Comparison of ENCODE assay signal across 2 cellular contexts in genomic region chr12:113224955-113225354, GRCh38.
TF ChIP-seq lines count a peak whose summit lies in the region.

No MANE protein-coding gene starts in this region.

TF ChIP-seq in HepG2, 621 proteins besides CTCF, POLR2A, EP300 and RAD21:
- TF ChIP-seq ZNF121 (CRISPR knock-in tag; IDR thresholded peaks at IDR 0.05) (peak; percentile 42; the same call in 1 of the 2 replicates), ZFX (CRISPR knock-in tag; IDR thresholded peaks at IDR 0.05; ENCODE audit: low read depth) (no peak)
TF ChIP-seq in HepG2: peak in this region for 1.

TF ChIP-seq in GM23338, 12 proteins besides CTCF, POLR2A, EP300 and RAD21:
- TF ChIP-seq ZNF114 (CRISPR knock-in tag; IDR thresholded peaks at IDR 0.05) (no peak), EZH2phosphoT487 (IDR thresholded peaks at IDR 0.05; ENCODE audit: unreplicated experiment) (no peak), ETS1 (IDR thresholded peaks at IDR 0.05) (no peak), JUNB (IDR thresholded peaks at IDR 0.05; ENCODE audit: unreplicated experiment) (no peak), CREB1 (CRISPR knock-in tag; IDR thresholded peaks at IDR 0.05; ENCODE audit: low read depth) (no peak), EZH2 (IDR thresholded peaks at IDR 0.05; ENCODE audit: low read depth, unreplicated experiment) (no peak), POLR2AphosphoS5 (IDR thresholded peaks at IDR 0.05; ENCODE audit: low read depth) (no peak), STAT1 (IDR thresholded peaks at IDR 0.05; ENCODE audit: unreplicated experiment) (no peak), ZNF331 (CRISPR knock-in tag; IDR thresholded peaks at IDR 0.05; ENCODE audit: low read depth) (no peak), NANOG (IDR thresholded peaks at IDR 0.05; ENCODE audit: borderline replicate concordance) (no peak)
- TF ChIP-seq, protein P1, sequence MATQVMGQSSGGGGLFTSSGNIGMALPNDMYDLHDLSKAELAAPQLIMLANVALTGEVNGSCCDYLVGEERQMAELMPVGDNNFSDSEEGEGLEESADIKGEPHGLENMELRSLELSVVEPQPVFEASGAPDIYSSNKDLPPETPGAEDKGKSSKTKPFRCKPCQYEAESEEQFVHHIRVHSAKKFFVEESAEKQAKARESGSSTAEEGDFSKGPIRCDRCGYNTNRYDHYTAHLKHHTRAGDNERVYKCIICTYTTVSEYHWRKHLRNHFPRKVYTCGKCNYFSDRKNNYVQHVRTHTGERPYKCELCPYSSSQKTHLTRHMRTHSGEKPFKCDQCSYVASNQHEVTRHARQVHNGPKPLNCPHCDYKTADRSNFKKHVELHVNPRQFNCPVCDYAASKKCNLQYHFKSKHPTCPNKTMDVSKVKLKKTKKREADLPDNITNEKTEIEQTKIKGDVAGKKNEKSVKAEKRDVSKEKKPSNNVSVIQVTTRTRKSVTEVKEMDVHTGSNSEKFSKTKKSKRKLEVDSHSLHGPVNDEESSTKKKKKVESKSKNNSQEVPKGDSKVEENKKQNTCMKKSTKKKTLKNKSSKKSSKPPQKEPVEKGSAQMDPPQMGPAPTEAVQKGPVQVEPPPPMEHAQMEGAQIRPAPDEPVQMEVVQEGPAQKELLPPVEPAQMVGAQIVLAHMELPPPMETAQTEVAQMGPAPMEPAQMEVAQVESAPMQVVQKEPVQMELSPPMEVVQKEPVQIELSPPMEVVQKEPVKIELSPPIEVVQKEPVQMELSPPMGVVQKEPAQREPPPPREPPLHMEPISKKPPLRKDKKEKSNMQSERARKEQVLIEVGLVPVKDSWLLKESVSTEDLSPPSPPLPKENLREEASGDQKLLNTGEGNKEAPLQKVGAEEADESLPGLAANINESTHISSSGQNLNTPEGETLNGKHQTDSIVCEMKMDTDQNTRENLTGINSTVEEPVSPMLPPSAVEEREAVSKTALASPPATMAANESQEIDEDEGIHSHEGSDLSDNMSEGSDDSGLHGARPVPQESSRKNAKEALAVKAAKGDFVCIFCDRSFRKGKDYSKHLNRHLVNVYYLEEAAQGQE (IDR thresholded peaks at IDR 0.05; ENCODE audit: unreplicated experiment) = no peak
- TF ChIP-seq, protein P2, sequence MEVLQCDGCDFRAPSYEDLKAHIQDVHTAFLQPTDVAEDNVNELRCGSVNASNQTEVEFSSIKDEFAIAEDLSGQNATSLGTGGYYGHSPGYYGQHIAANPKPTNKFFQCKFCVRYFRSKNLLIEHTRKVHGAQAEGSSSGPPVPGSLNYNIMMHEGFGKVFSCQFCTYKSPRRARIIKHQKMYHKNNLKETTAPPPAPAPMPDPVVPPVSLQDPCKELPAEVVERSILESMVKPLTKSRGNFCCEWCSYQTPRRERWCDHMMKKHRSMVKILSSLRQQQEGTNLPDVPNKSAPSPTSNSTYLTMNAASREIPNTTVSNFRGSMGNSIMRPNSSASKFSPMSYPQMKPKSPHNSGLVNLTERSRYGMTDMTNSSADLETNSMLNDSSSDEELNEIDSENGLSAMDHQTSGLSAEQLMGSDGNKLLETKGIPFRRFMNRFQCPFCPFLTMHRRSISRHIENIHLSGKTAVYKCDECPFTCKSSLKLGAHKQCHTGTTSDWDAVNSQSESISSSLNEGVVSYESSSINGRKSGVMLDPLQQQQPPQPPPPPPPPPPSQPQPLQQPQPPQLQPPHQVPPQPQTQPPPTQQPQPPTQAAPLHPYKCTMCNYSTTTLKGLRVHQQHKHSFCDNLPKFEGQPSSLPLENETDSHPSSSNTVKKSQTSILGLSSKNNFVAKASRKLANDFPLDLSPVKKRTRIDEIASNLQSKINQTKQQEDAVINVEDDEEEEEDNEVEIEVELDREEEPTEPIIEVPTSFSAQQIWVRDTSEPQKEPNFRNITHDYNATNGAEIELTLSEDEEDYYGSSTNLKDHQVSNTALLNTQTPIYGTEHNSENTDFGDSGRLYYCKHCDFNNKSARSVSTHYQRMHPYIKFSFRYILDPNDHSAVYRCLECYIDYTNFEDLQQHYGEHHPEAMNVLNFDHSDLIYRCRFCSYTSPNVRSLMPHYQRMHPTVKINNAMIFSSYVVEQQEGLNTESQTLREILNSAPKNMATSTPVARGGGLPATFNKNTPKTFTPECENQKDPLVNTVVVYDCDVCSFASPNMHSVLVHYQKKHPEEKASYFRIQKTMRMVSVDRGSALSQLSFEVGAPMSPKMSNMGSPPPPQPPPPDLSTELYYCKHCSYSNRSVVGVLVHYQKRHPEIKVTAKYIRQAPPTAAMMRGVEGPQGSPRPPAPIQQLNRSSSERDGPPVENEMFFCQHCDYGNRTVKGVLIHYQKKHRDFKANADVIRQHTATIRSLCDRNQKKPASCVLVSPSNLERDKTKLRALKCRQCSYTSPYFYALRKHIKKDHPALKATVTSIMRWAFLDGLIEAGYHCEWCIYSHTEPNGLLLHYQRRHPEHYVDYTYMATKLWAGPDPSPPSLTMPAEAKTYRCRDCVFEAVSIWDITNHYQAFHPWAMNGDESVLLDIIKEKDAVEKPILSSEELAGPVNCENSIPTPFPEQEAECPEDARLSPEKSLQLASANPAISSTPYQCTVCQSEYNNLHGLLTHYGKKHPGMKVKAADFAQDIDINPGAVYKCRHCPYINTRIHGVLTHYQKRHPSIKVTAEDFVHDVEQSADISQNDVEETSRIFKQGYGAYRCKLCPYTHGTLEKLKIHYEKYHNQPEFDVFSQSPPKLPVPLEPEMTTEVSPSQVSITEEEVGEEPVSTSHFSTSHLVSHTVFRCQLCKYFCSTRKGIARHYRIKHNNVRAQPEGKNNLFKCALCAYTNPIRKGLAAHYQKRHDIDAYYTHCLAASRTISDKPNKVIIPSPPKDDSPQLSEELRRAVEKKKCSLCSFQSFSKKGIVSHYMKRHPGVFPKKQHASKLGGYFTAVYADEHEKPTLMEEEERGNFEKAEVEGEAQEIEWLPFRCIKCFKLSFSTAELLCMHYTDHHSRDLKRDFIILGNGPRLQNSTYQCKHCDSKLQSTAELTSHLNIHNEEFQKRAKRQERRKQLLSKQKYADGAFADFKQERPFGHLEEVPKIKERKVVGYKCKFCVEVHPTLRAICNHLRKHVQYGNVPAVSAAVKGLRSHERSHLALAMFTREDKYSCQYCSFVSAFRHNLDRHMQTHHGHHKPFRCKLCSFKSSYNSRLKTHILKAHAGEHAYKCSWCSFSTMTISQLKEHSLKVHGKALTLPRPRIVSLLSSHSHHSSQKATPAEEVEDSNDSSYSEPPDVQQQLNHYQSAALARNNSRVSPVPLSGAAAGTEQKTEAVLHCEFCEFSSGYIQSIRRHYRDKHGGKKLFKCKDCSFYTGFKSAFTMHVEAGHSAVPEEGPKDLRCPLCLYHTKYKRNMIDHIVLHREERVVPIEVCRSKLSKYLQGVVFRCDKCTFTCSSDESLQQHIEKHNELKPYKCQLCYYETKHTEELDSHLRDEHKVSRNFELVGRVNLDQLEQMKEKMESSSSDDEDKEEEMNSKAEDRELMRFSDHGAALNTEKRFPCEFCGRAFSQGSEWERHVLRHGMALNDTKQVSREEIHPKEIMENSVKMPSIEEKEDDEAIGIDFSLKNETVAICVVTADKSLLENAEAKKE (CRISPR knock-in tag; IDR thresholded peaks at IDR 0.05) = no peak
